In genomic region chr15:50003786-50004334, GRCh38 we compare ENCODE assay signal across 8 cellular contexts.
A peak's percentile ranks its signal among the peaks of the same experiment; 100 is the strongest.
DNase-seq lines count a peak whose midpoint lies in the region; ATAC-seq lines count a peak whose summit lies in the region.

No MANE protein-coding gene starts in this region.

- ATAC-seq in HG02970 (IDR thresholded peaks at IDR 0.05; ENCODE audit: low FRiP score, unreplicated experiment): peak; percentile 98

- peak; percentile 56 to 85 (median 78) for DNase-seq in NCI-H1417 (lab: John Stamatoyannopoulos, UW)
- DNase-seq in NCI-H1417 treated with DMSO at 0.1 percent for 48 hours (lab: John Stamatoyannopoulos, UW): no peak
- peak; percentile 12 to 46 for DNase-seq in NCI-H187 (lab: John Stamatoyannopoulos, UW)
- DNase-seq in UCSD-AML1 (lab: John Stamatoyannopoulos, UW; ENCODE audit: unreplicated experiment): peak; percentile 26
- DNase-seq in T47D (ENCODE audit: low read depth in 1 of 2, low spot score in 1 of 2): peak; percentile 57 to 85
- DNase-seq in inferior parietal cortex (ENCODE audit: extremely low spot score): peak; percentile 86
- DNase-seq in stimulated activated CD4-positive, alpha-beta T cell treated with anti-CD3 and anti-CD28 coated beads, Interleukin-15, amount 100 ng/mL, for 1 hour (ENCODE audit: low read depth in 1 of 2, low spot score in 1 of 2): peak; percentile 13 to 17

- in situ Hi-C loops in T47D (cut with HindIII; ENCODE audit: low pct_unique_long_range_greater_than_20kb, low sequenced_read_pairs): no loop called here
